ENCODE assay signal across 8 cellular contexts in the genomic region with DNA sequence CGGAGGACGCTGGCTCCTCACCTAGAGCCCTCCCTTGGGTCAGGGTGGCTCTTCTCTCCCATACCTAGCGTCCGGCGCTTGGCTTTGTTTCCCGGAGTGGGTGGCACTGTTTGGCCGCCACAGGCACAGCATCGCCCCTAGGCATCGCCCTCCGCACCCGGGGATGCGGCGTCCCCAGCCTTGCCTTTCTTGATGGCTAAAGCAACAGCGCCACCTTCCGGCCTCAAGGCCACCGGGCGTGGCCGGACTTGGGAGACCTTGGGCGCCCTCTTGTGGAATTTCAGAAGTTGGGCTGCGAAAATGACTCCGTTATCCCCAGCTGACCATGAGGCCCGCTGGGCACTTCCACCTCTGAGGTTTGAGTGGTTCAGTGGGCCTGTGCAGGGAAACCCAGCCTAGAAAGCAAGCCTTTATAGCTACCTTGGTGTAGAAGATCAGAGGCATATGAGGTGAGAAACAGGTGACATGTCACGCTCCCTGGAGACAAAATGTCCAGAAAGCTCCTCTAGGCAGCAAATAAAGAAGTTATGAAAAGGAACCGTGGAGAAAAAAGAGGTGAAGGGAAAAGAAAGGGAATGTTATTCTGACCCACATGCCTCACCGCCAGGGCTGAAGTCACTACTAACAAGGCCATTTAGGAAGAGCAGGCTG. TPM values are rescaled to one million over a fixed set of nuclear protein-coding genes. Genes with fewer than 3 reads are reported as not detected.
A peak's percentile ranks its signal among the peaks of the same experiment; 100 is the strongest.
DNase-seq lines count a peak whose midpoint lies in the region; TF ChIP-seq lines count a peak whose summit lies in the region.

No MANE protein-coding gene starts in this region.

- TF ChIP-seq CTCF in neutrophil (IDR thresholded peaks at IDR 0.05) = peak; percentile 92

- no peak overlapping the region for H3K27ac ChIP-seq in neutrophil

- no peaks in the 10 kb centered on the region for H3K9me3 ChIP-seq in neutrophil

- H3K4me3 ChIP-seq in H7 (ENCODE audit: insufficient read depth, low read depth, low read length) = no peak overlapping the region
- H3K4me3 ChIP-seq in neutrophil (ENCODE audit: low read depth in 1 of 2, low read length in 1 of 2) = no peak overlapping the region

- H3K4me1 ChIP-seq in neutrophil (ENCODE audit: control insufficient read depth in 1 of 2, insufficient read depth in 1 of 2, low read depth in 1 of 2, low read length in 1 of 2) = peaks cover 0 to 5% of the 10 kb centered on the region in 2 experiments

- no peaks in the 10 kb centered on the region for H3K36me3 ChIP-seq in H7 (replicated peaks; ENCODE audit: control insufficient read depth, insufficient read depth, low read length)
- H3K36me3 ChIP-seq in neutrophil = peaks cover 2% of the 10 kb centered on the region

- DNase-seq in EL (peak; percentile 86), H7 (peak; percentile 93), M059J (ENCODE audit: low read depth) (peak; percentile 83), RPMI7951 (ENCODE audit: low read depth) (peak; percentile 79), fibroblast of the conjunctiva (ENCODE audit: low read depth) (peak; percentile 94), stromal cell of bone marrow (ENCODE audit: low read depth) (peak; percentile 70)
- peak; percentile 69 to 73 for DNase-seq in activated T-helper 1 cell treated with anti-CD3 and anti-CD28 coated beads, Interleukin-2, amount 50 U/mL, for 16 hours (ENCODE audit: low read depth in 1 of 2, low spot score in 1 of 2)

- H3K27me3 ChIP-seq in H7 (ENCODE audit: control insufficient read depth, insufficient read depth, low read length) = no peaks in the 10 kb centered on the region
- H3K27me3 ChIP-seq in neutrophil = no peaks in the 10 kb centered on the region

RNA-seq across cellular contexts. Expression of gene SNX19, which starts 54.3 kb away (rescaled TPM):
- total RNA-seq in H7 (2014; rRNA removed; shearing (Covaris generic)) = 22.7 and 23.9 TPM in 2 replicates
- total RNA-seq in M059J (2014; rRNA removed; shearing (Covaris generic)) = 73.1 and 94.3 TPM in 2 replicates
- 53.4 and 69.7 TPM in 2 replicates for total RNA-seq in RPMI7951 (2014; rRNA removed; shearing (Covaris generic))
